18 cellular contexts compared by ENCODE assay signal in the genomic region with DNA sequence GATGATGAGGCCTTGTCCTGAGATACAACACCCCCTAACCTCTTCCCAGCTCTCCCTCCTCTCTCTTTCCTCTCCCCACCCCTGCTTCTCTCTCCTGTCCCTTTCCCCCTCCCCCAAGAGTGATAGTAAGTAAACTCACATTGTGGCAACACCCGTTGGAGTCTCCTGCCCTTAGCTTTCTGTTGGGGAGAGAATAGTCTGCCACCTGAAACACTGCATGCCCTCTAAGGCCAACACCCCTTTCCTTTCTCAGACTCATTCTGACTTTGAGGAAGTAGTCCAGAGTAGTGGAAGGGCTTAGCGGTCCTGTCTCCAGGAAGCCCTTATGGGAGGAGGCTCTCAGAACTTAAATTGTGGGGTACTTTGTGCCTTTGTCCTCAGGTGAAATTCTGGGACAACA.
DNase-seq lines count a peak whose midpoint lies in the region; ATAC-seq and TF ChIP-seq lines count a peak whose summit lies in the region.
"Had no signal": no experiment of that assay in that cellular context is flagged by ENCODE, and none has a peak within 500 bp of the region (broad histone marks: within the 10 kb centered on the region; RNA-seq: fewer than 3 reads in every experiment).

No MANE protein-coding gene starts in this region.

- POLR2A ChIA-PET in activated CD8-positive, alpha-beta T cell treated with anti-CD3 and anti-CD28 coated beads, Interleukin-2, amount 10 ng/mL, durations not matched to agents 7 days and 5 days (lab: Charles Lee), result interaction anchor here (0.9 to 1.6 kb wide), 4 partner anchors 16 to 281 kb away, joined by 3 to 5 read pairs (median 4); no protein-coding TSS in a partner anchor

- H3K27ac Mint-ChIP-seq in activated T-cell treated with anti-CD3 and anti-CD28 coated beads, Interleukin-2, amount 50 U/mL, for 24 hours, result peak overlapping the region; percentile 88
- H3K27ac Mint-ChIP-seq in activated CD8-positive, alpha-beta T cell treated with anti-CD3 and anti-CD28 coated beads, Interleukin-2, amount 10 ng/mL, durations not matched to agents 7 days and 5 days, result peak overlapping the region; percentile 81
- H3K27ac Mint-ChIP-seq in natural killer cell treated with Interleukin-12 subunit alpha and Interleukin-12 subunit beta and Interleukin-15 and Interleukin-18, amount 100 ng/mL, for 72 hours, result no peak overlapping the region
- H3K27ac Mint-ChIP-seq in glutamatergic neuron (ENCODE audit: unreplicated experiment), result no peak overlapping the region
- H3K27ac Mint-ChIP-seq: mesothelial cell of epicardium had no signal

- ATAC-seq in GM21367 (IDR thresholded peaks at IDR 0.05; ENCODE audit: unreplicated experiment) (peak; percentile 59), HG02870 (IDR thresholded peaks at IDR 0.05; ENCODE audit: unreplicated experiment) (no peak)
- ATAC-seq in activated CD8-positive, alpha-beta T cell treated with anti-CD3 and anti-CD28 coated beads, Interleukin-2, amount 10 ng/mL, durations not matched to agents 7 days and 5 days, result peak; percentile 18
- ATAC-seq in natural killer cell treated with Interleukin-12 subunit alpha and Interleukin-12 subunit beta and Interleukin-15 and Interleukin-18, amount 100 ng/mL, for 72 hours, result peak in 1 of 2 donors; percentile 51

- peak overlapping the region; percentile 16 for H3K4me3 Mint-ChIP-seq in activated T-cell treated with anti-CD3 and anti-CD28 coated beads, Interleukin-2, amount 50 U/mL, for 24 hours
- peak overlapping the region; percentile 37 for H3K4me3 Mint-ChIP-seq in activated CD8-positive, alpha-beta T cell treated with anti-CD3 and anti-CD28 coated beads, Interleukin-2, amount 10 ng/mL, durations not matched to agents 7 days and 5 days
- peak overlapping the region; percentile 61 for H3K4me3 Mint-ChIP-seq in natural killer cell treated with Interleukin-12 subunit alpha and Interleukin-12 subunit beta and Interleukin-15 and Interleukin-18, amount 100 ng/mL, for 72 hours
- H3K4me3 Mint-ChIP-seq in glutamatergic neuron (ENCODE audit: unreplicated experiment), result no peak overlapping the region
- H3K4me3 Mint-ChIP-seq: mesothelial cell of epicardium had no signal

- CTCF ChIA-PET in activated CD8-positive, alpha-beta T cell treated with anti-CD3 and anti-CD28 coated beads, Interleukin-2, amount 10 ng/mL, durations not matched to agents 7 days and 5 days (lab: Charles Lee), result interaction anchor here (1.4 to 1.8 kb wide), 2 partner anchors 10 to 17 kb away, joined by 4 to 8 read pairs; no protein-coding TSS in a partner anchor

- H3K4me1 Mint-ChIP-seq in activated T-cell treated with anti-CD3 and anti-CD28 coated beads, Interleukin-2, amount 50 U/mL, for 24 hours (ENCODE audit: low read depth), result no peaks in the 10 kb centered on the region
- H3K4me1 Mint-ChIP-seq in activated CD8-positive, alpha-beta T cell treated with anti-CD3 and anti-CD28 coated beads, Interleukin-2, amount 10 ng/mL, durations not matched to agents 7 days and 5 days (ENCODE audit: low read depth), result no peaks in the 10 kb centered on the region
- peaks cover 5 to 56% of the 10 kb centered on the region in 2 donors for H3K4me1 Mint-ChIP-seq in natural killer cell treated with Interleukin-12 subunit alpha and Interleukin-12 subunit beta and Interleukin-15 and Interleukin-18, amount 100 ng/mL, for 72 hours (ENCODE audit: low read depth in 2 of 2)
- peaks cover 2% of the 10 kb centered on the region for H3K4me1 Mint-ChIP-seq in glutamatergic neuron (ENCODE audit: low read depth, unreplicated experiment)

- no peaks in the 10 kb centered on the region for H3K27me3 Mint-ChIP-seq in activated T-cell treated with anti-CD3 and anti-CD28 coated beads, Interleukin-2, amount 50 U/mL, for 24 hours
- no peaks in the 10 kb centered on the region for H3K27me3 Mint-ChIP-seq in activated CD8-positive, alpha-beta T cell treated with anti-CD3 and anti-CD28 coated beads, Interleukin-2, amount 10 ng/mL, durations not matched to agents 7 days and 5 days (ENCODE audit: low read depth)
- H3K27me3 Mint-ChIP-seq in natural killer cell treated with Interleukin-12 subunit alpha and Interleukin-12 subunit beta and Interleukin-15 and Interleukin-18, amount 100 ng/mL, for 72 hours, result no peaks in the 10 kb centered on the region
- H3K27me3 Mint-ChIP-seq in glutamatergic neuron (ENCODE audit: unreplicated experiment), result no peaks in the 10 kb centered on the region

- no peaks in the 10 kb centered on the region for H3K9me3 Mint-ChIP-seq in activated T-cell treated with anti-CD3 and anti-CD28 coated beads, Interleukin-2, amount 50 U/mL, for 24 hours
- no peaks in the 10 kb centered on the region for H3K9me3 Mint-ChIP-seq in activated CD8-positive, alpha-beta T cell treated with anti-CD3 and anti-CD28 coated beads, Interleukin-2, amount 10 ng/mL, durations not matched to agents 7 days and 5 days (ENCODE audit: insufficient read depth)
- H3K9me3 Mint-ChIP-seq in natural killer cell treated with Interleukin-12 subunit alpha and Interleukin-12 subunit beta and Interleukin-15 and Interleukin-18, amount 100 ng/mL, for 72 hours, result no peaks in the 10 kb centered on the region
- H3K9me3 Mint-ChIP-seq in glutamatergic neuron (ENCODE audit: unreplicated experiment), result no peaks in the 10 kb centered on the region
- H3K9me3 Mint-ChIP-seq: mesothelial cell of epicardium had no signal

- no peak for DNase-seq in activated T-cell treated with anti-CD3 and anti-CD28 coated beads, Interleukin-2, amount 50 U/mL, for 24 hours
- DNase-seq in activated T-cell treated with anti-CD3 and anti-CD28 coated beads, Interleukin-2, amount 50 U/mL, for 48 hours, result no peak
- DNase-seq in activated CD8-positive, alpha-beta T cell treated with anti-CD3 and anti-CD28 coated beads, Interleukin-2, amount 10 ng/mL, durations not matched to agents 7 days and 5 days, result no peak
- DNase-seq in natural killer cell treated with Interleukin-12 subunit alpha and Interleukin-12 subunit beta and Interleukin-15 and Interleukin-18, amount 100 ng/mL, for 72 hours (ENCODE audit: low spot score), result no peak
- no peak for DNase-seq in activated gamma-delta T cell (lab: John Stamatoyannopoulos, UW)
- DNase-seq in glutamatergic neuron, result no peak
- DNase-seq: brain microvascular endothelial cell; DMS 273 treated with DMSO at 0.1 percent for 48 hours; effector CD4-positive, alpha-beta T cell; HCEC 1CT; MG63; ovary; SJCRH30; spleen; WERI-Rb-1 had no signal

- peaks cover 11% of the 10 kb centered on the region for H3K36me3 Mint-ChIP-seq in activated T-cell treated with anti-CD3 and anti-CD28 coated beads, Interleukin-2, amount 50 U/mL, for 24 hours (ENCODE audit: low read depth)
- peaks cover 51% of the 10 kb centered on the region for H3K36me3 Mint-ChIP-seq in activated CD8-positive, alpha-beta T cell treated with anti-CD3 and anti-CD28 coated beads, Interleukin-2, amount 10 ng/mL, durations not matched to agents 7 days and 5 days (ENCODE audit: low read depth)
- H3K36me3 Mint-ChIP-seq in natural killer cell treated with Interleukin-12 subunit alpha and Interleukin-12 subunit beta and Interleukin-15 and Interleukin-18, amount 100 ng/mL, for 72 hours, result no peaks in the 10 kb centered on the region
- H3K36me3 Mint-ChIP-seq in glutamatergic neuron (ENCODE audit: unreplicated experiment), result no peaks in the 10 kb centered on the region
- H3K36me3 Mint-ChIP-seq: mesothelial cell of epicardium had no signal

- TF ChIP-seq CTCF in glutamatergic neuron (IDR thresholded peaks at IDR 0.05; ENCODE audit: partially characterized antibody, unreplicated experiment), result no peak

Comparison
In these comparisons a context has a peak if more than half of its experiments do, and no peak if none do; other contexts are left out.
1. H3K27ac Mint-ChIP-seq: peak in activated T-cell treated with anti-CD3 and anti-CD28 coated beads, Interleukin-2, amount 50 U/mL, for 24 hours (single experiment) and activated CD8-positive, alpha-beta T cell treated with anti-CD3 and anti-CD28 coated beads, Interleukin-2, amount 10 ng/mL, durations not matched to agents 7 days and 5 days (single experiment); none in natural killer cell treated with Interleukin-12 subunit alpha and Interleukin-12 subunit beta and Interleukin-15 and Interleukin-18, amount 100 ng/mL, for 72 hours (0 of 2) and glutamatergic neuron (single experiment).